ENCODE assay signal across 13 cellular contexts in the genomic region with DNA sequence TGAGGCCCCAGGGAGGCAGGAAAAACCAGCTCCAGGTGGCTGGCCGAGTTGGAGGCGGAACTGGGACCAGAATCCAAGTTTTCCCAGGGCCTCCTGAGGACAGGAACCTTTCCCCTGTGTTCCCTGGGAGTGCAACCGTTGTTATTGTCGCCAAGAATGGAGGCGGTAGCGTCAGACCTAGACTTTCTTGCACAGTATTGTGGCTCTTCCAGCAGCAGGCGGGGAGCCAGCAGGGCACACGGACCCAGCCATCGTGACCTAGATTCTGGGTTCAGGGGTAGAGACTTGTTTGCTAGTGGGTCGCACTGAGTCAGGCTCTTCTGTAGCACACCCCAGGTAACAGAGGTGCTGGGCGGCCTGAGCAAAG. TPM values are rescaled to one million over a fixed set of nuclear protein-coding genes. Genes with fewer than 3 reads are reported as not detected.
DNase-seq lines count a peak whose midpoint lies in the region; ATAC-seq and TF ChIP-seq lines count a peak whose summit lies in the region.
"Had no signal": no experiment of that assay in that cellular context is flagged by ENCODE, and none has a peak within 500 bp of the region (broad histone marks: within the 10 kb centered on the region; RNA-seq: fewer than 3 reads in every experiment).

No MANE protein-coding gene starts in this region.

- H3K4me1 ChIP-seq in NT2/D1 (ENCODE audit: insufficient read depth, insufficient read length) (peaks cover 19% of the 10 kb centered on the region), left lung (peaks cover 6 to 18% of the 10 kb centered on the region in 2 donors)

- no peaks in the 10 kb centered on the region for H3K9me3 ChIP-seq in NT2/D1 (ENCODE audit: insufficient read depth, low read length)
- no peaks in the 10 kb centered on the region for H3K9me3 ChIP-seq in left lung
- H3K9me3 ChIP-seq: body of pancreas had no signal

- H3K36me3 Mint-ChIP-seq in CD14-positive monocyte: peaks cover 0 to 3% of the 10 kb centered on the region in 2 donors
- H3K36me3 Mint-ChIP-seq in osteocyte (ENCODE audit: unreplicated experiment): no peaks in the 10 kb centered on the region

- H3K27ac ChIP-seq in left lung: no peak overlapping the region
- H3K27ac ChIP-seq: body of pancreas had no signal

- H3K4me3 ChIP-seq in NT2/D1 (ENCODE audit: insufficient read length, low read depth): peak overlapping the region; percentile 36
- peak overlapping the region in 1 of 2 donors; percentile 7 for H3K4me3 ChIP-seq in left lung
- H3K4me3 ChIP-seq: body of pancreas had no signal

- H3K36me3 ChIP-seq in NT2/D1 (ENCODE audit: insufficient read depth, insufficient read length, low read length) (no peaks in the 10 kb centered on the region), left lung (no peaks in the 10 kb centered on the region)

- peak; percentile 57 for ATAC-seq in left ventricle myocardium superior
- no peak for ATAC-seq in GM21529 (IDR thresholded peaks at IDR 0.05; ENCODE audit: unreplicated experiment)
- ATAC-seq in left lung: no peak
- no peak for ATAC-seq in HG03521 (IDR thresholded peaks at IDR 0.05; ENCODE audit: unreplicated experiment)
- ATAC-seq in GM21619 (IDR thresholded peaks at IDR 0.05; ENCODE audit: unreplicated experiment): no peak

- H3K27ac Mint-ChIP-seq in CD14-positive monocyte (no peak overlapping the region), osteocyte (ENCODE audit: unreplicated experiment) (no peak overlapping the region)

- intact Hi-C loops in CD14-positive monocyte (cut with micrococcal nuclease) (no loop called here), left ventricle myocardium superior (cut with micrococcal nuclease) (no loop called here), left lung (cut with DNase I) (no loop called here)

- DNase-seq in CD14-positive monocyte (ENCODE audit: low spot score) (no peak), NT2/D1 (ENCODE audit: low read depth, low spot score) (no peak), left ventricle myocardium superior (no peak), osteocyte (ENCODE audit: extremely low spot score, unreplicated experiment) (no peak), left lung (no peak)
- DNase-seq: NCI-H1694 treated with DMSO at 0.1 percent for 48 hours had no signal

- TF ChIP-seq CTCF in CD14-positive monocyte (IDR thresholded peaks at IDR 0.05): no peak
- TF ChIP-seq CTCF in osteocyte (IDR thresholded peaks at IDR 0.05): no peak
- TF ChIP-seq CTCF in left lung (IDR thresholded peaks at IDR 0.05): no peak

- H3K4me3 Mint-ChIP-seq in CD14-positive monocyte (peak overlapping the region; percentile 43 to 83), osteocyte (ENCODE audit: unreplicated experiment) (peak overlapping the region; percentile 18)

- H3K27me3 ChIP-seq in NT2/D1 (ENCODE audit: insufficient read depth, insufficient read length): peaks cover 61% of the 10 kb centered on the region
- H3K27me3 ChIP-seq in left lung: peaks cover 20 to 74% of the 10 kb centered on the region in 2 donors

- peak overlapping the region; percentile 70 for H3K9ac ChIP-seq in NT2/D1 (ENCODE audit: insufficient read length, low read depth)

- H3K27me3 Mint-ChIP-seq in CD14-positive monocyte (ENCODE audit: low read depth in 3 of 3) (peaks cover 52 to 59% (median 58%) of the 10 kb centered on the region in 3 donors), osteocyte (ENCODE audit: unreplicated experiment) (peaks cover 43% of the 10 kb centered on the region)

- H3K9me3 Mint-ChIP-seq in CD14-positive monocyte (peaks cover 0 to 10% (median 0%) of the 10 kb centered on the region in 7 donors), osteocyte (ENCODE audit: unreplicated experiment) (no peaks in the 10 kb centered on the region)

- H3K4me1 Mint-ChIP-seq in CD14-positive monocyte (peaks cover 18% of the 10 kb centered on the region), osteocyte (ENCODE audit: unreplicated experiment) (peaks cover 2% of the 10 kb centered on the region)

RNA-seq across cellular contexts. Expression of a gene that starts 0.7 kb away (rescaled TPM):
- polyA plus RNA-seq in CD14-positive monocyte: not detected
- 0.30 TPM for total RNA-seq in left ventricle myocardium superior
- not detected in 2 replicates for total RNA-seq in osteocyte
- 1 to 10 TPM in 1 of 2 donors, not detected in 1; 1.5 TPM for total RNA-seq in left lung
- total RNA-seq: H4 had no signal

RNA-seq across cellular contexts. Expression of a gene that starts 36.3 kb away (rescaled TPM):
- not detected for polyA plus RNA-seq in CD14-positive monocyte
- total RNA-seq in left ventricle myocardium superior: not detected
- total RNA-seq in osteocyte: not detected in 2 replicates
- total RNA-seq in left lung: not detected
- total RNA-seq: glomerular endothelial cell, H4, posterior vena cava had no signal

RNA-seq across cellular contexts. Expression of a gene that starts 41.9 kb away (rescaled TPM):
- not detected for polyA plus RNA-seq in CD14-positive monocyte
- total RNA-seq in left ventricle myocardium superior (0.15 TPM), osteocyte (not detected in 2 replicates), left lung (not detected)
- total RNA-seq: glomerular endothelial cell, H4 had no signal

RNA-seq across cellular contexts. Expression of a gene that starts 51.3 kb away (rescaled TPM):
- polyA plus RNA-seq in CD14-positive monocyte: not detected
- total RNA-seq in left ventricle myocardium superior (not detected), osteocyte (not detected in 2 replicates), left lung (1 to 10 TPM in 1 of 2 donors, not detected in 1; 2.9 TPM)
- total RNA-seq: body of pancreas, glomerular endothelial cell, H4, posterior vena cava had no signal
